ENCODE assay signal across 17 cellular contexts in genomic region chr7:44275146-44275545, GRCh38.
"Had no signal": no experiment of that assay in that cellular context is flagged by ENCODE, and none has a peak within 500 bp of the region (broad histone marks: within the 10 kb centered on the region; RNA-seq: fewer than 3 reads in every experiment).

No MANE protein-coding gene starts in this region.

- H3K27me3 ChIP-seq: adrenal gland, hepatocyte, pancreas, tibial nerve, vagina had no signal

- ATAC-seq: activated naive CD4-positive, alpha-beta T cell treated with anti-CD3 and anti-CD28 coated beads, Interleukin-2, amount 50 U/mL, for 72 hours; pancreas had no signal

- H3K36me3 ChIP-seq: adrenal gland, esophagus squamous epithelium, pancreas, tibial nerve, vagina had no signal

- H3K27ac ChIP-seq: adrenal gland, esophagus squamous epithelium, hepatocyte, pancreas, vagina had no signal

- H3K4me3 ChIP-seq: adrenal gland, esophagus squamous epithelium, hepatocyte, pancreas, tibial nerve, vagina had no signal

- DNase-seq: activated CD4-positive, alpha-beta memory T cell treated with anti-CD3 and anti-CD28 coated beads for 36 hours; activated gamma-delta T cell treated with Interleukin-2 at 50 U/mL for 16 hours; activated T-cell treated with anti-CD3 and anti-CD28 coated beads for 4 hours; adrenal gland; dermis blood vessel endothelial cell; effector memory CD4-positive, alpha-beta T cell; esophagus squamous epithelium; mammary epithelial cell; stimulated activated CD4-positive, alpha-beta T cell treated with anti-CD3 and anti-CD28 coated beads, Interleukin-12 subunit alpha, Interleukin-12 subunit beta, amount 100 ng/mL, for 4 hours; stimulated activated CD4-positive, alpha-beta T cell treated with anti-CD3 and anti-CD28 coated beads, Interleukin-1b, Interleukin-23, amount 100 ng/mL, for 48 hours; stimulated activated CD8-positive, alpha-beta memory T cell treated with anti-CD3 and anti-CD28 coated beads, Interleukin-4, amount 100 ng/mL, for 48 hours; SW 1271 had no signal

- H3K9me3 ChIP-seq: adrenal gland, esophagus squamous epithelium, pancreas, tibial nerve, vagina had no signal

- H3K4me1 ChIP-seq: adrenal gland, esophagus squamous epithelium, pancreas, vagina had no signal
